1 cellular context compared by ENCODE assay signal in the genomic region with DNA sequence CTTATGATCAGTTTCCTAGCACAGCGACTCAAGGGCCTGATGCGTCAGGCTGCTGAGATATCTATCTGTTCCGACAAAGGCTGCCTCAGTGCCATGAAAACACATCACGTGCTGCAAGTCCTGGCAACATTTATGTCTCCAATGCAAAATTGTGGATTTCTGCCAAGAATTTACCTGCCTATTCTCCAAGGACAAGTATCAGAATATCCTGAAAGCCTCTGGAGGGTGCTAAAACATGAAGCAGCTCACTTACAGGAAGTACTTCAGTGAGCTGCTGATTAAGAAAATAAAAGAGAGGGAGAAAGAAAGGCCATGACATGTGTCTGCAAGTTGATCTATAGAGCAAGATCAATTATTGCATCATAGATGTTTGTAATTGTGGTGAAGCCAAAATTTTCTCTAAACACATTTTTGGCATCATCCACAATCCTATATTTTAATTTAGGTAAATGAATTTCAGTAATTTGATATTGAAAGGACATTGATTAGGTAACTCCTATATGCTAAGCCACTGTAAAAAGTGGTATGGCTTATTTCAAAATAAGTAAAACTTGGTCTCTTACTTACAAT.
TF ChIP-seq lines count a peak whose summit lies in the region.

No MANE protein-coding gene starts in this region.

TF ChIP-seq in WTC11, 78 proteins besides CTCF, POLR2A, EP300 and RAD21 (continued from another document):
- no peak for TF ChIP-seq ZNF425 (CRISPR knock-in tag; conservative IDR thresholded peaks at IDR 0.05)
- no peak for TF ChIP-seq ZNF219 (CRISPR knock-in tag; IDR thresholded peaks at IDR 0.05; ENCODE audit: borderline replicate concordance)
- no peak for TF ChIP-seq ERG (CRISPR knock-in tag; IDR thresholded peaks at IDR 0.05)
- TF ChIP-seq, protein P1, sequence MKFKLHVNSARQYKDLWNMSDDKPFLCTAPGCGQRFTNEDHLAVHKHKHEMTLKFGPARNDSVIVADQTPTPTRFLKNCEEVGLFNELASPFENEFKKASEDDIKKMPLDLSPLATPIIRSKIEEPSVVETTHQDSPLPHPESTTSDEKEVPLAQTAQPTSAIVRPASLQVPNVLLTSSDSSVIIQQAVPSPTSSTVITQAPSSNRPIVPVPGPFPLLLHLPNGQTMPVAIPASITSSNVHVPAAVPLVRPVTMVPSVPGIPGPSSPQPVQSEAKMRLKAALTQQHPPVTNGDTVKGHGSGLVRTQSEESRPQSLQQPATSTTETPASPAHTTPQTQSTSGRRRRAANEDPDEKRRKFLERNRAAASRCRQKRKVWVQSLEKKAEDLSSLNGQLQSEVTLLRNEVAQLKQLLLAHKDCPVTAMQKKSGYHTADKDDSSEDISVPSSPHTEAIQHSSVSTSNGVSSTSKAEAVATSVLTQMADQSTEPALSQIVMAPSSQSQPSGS (CRISPR knock-in tag; IDR thresholded peaks at IDR 0.05; ENCODE audit: borderline replicate concordance, low read depth) = no peak
- no peak for TF ChIP-seq ZNF317 (CRISPR knock-in tag; IDR thresholded peaks at IDR 0.05; ENCODE audit: borderline replicate concordance, low read depth)
- TF ChIP-seq MYBL2 (CRISPR knock-in tag; IDR thresholded peaks at IDR 0.05) = no peak
- no peak for TF ChIP-seq FOXP4 (CRISPR knock-in tag; IDR thresholded peaks at IDR 0.05)
- TF ChIP-seq NFYB (CRISPR knock-in tag; conservative IDR thresholded peaks at IDR 0.05; ENCODE audit: low read depth) = no peak
- no peak for TF ChIP-seq KAT7 (CRISPR knock-in tag; IDR thresholded peaks at IDR 0.05; ENCODE audit: borderline replicate concordance)
- no peak for TF ChIP-seq ZNF423 (CRISPR knock-in tag; IDR thresholded peaks at IDR 0.05)
- TF ChIP-seq IRF2 (CRISPR knock-in tag; IDR thresholded peaks at IDR 0.05; ENCODE audit: borderline replicate concordance, low read depth) = no peak
- TF ChIP-seq RELA (CRISPR knock-in tag; IDR thresholded peaks at IDR 0.05; ENCODE audit: borderline replicate concordance) = no peak
- TF ChIP-seq, protein P2, sequence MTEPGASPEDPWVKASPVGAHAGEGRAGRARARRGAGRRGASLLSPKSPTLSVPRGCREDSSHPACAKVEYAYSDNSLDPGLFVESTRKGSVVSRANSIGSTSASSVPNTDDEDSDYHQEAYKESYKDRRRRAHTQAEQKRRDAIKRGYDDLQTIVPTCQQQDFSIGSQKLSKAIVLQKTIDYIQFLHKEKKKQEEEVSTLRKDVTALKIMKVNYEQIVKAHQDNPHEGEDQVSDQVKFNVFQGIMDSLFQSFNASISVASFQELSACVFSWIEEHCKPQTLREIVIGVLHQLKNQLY (CRISPR knock-in tag; IDR thresholded peaks at IDR 0.05) = no peak
- no peak for TF ChIP-seq ESRRA (CRISPR knock-in tag; IDR thresholded peaks at IDR 0.05; ENCODE audit: borderline replicate concordance)
